ENCODE assay signal across 32 cellular contexts in genomic region chr4:94764069-94764468, GRCh38. TPM values are rescaled to one million over a fixed set of nuclear protein-coding genes. Genes with fewer than 3 reads are reported as not detected.
"Had no signal": no experiment of that assay in that cellular context is flagged by ENCODE, and none has a peak within 500 bp of the region (broad histone marks: within the 10 kb centered on the region; RNA-seq: fewer than 3 reads in every experiment).

No MANE protein-coding gene starts in this region.

- DNase-seq: activated CD4-positive, alpha-beta T cell treated with anti-CD3 and anti-CD28 coated beads for 1 hour; activated CD4-positive, alpha-beta T cell treated with anti-CD3 and anti-CD28 coated beads for 48 hours; activated CD4-positive, alpha-beta T cell treated with anti-CD3 and anti-CD28 coated beads, Interleukin-2, amount 50 U/mL, for 1 hour; activated CD4-positive, alpha-beta T cell treated with anti-CD3 and anti-CD28 coated beads, Interleukin-2, amount 50 U/mL, for 48 hours; activated CD8-positive, alpha-beta memory T cell treated with anti-CD3 and anti-CD28 coated beads for 24 hours; activated CD8-positive, alpha-beta T cell treated with anti-CD3 and anti-CD28 coated beads for 36 hours; activated effector memory CD4-positive, alpha-beta T cell treated with Interleukin-2 at 50 U/mL for 16 hours; activated gamma-delta T cell treated with Interleukin-2 at 50 U/mL for 16 hours; activated naive CD4-positive, alpha-beta T cell treated with anti-CD3 and anti-CD28 coated beads, Interleukin-2, amount 50 U/mL, for 16 hours; activated naive CD4-positive, alpha-beta T cell treated with Interleukin-2 at 50 U/mL for 16 hours; activated naive CD8-positive, alpha-beta T cell treated with anti-CD3 and anti-CD28 coated beads for 36 hours; activated naive CD8-positive, alpha-beta T cell treated with anti-CD3 and anti-CD28 coated beads, Interleukin-2, amount 50 U/mL, for 24 hours; activated T-cell treated with anti-CD3 and anti-CD28 coated beads, Interleukin-2, amount 50 U/mL, for 4 hours; adrenal gland; amygdala; aorta; body of pancreas; caudate nucleus; cortex of kidney; dermis blood vessel endothelial cell; effector CD4-positive, alpha-beta T cell; effector memory CD8-positive, alpha-beta T cell; erythroblast; esophagus squamous epithelium; foreskin melanocyte; heart right ventricle; T-helper 2 cell had no signal

- H3K27ac Mint-ChIP-seq: activated CD8-positive, alpha-beta T cell treated with anti-CD3 and anti-CD28 coated beads for 36 hours; activated naive CD8-positive, alpha-beta T cell treated with anti-CD3 and anti-CD28 coated beads for 36 hours; activated naive CD8-positive, alpha-beta T cell treated with anti-CD3 and anti-CD28 coated beads, Interleukin-2, amount 50 U/mL, for 24 hours; activated T-helper 17 cell treated with anti-CD3 and anti-CD28 coated beads, Interleukin-2, amount 50 U/mL, for 72 hours; effector memory CD8-positive, alpha-beta T cell; WTC11 had no signal

- H3K27ac ChIP-seq: adrenal gland, body of pancreas, esophagus squamous epithelium, heart right ventricle had no signal

- H3K36me3 ChIP-seq: adrenal gland, esophagus squamous epithelium, gastroesophageal sphincter, heart right ventricle had no signal

- H3K36me3 Mint-ChIP-seq: activated naive CD8-positive, alpha-beta T cell treated with anti-CD3 and anti-CD28 coated beads for 36 hours; WTC11 had no signal

- H3K4me1 Mint-ChIP-seq: activated naive CD8-positive, alpha-beta T cell treated with anti-CD3 and anti-CD28 coated beads for 36 hours; activated naive CD8-positive, alpha-beta T cell treated with anti-CD3 and anti-CD28 coated beads, Interleukin-2, amount 50 U/mL, for 24 hours; activated T-helper 17 cell treated with anti-CD3 and anti-CD28 coated beads, Interleukin-2, amount 50 U/mL, for 72 hours had no signal

- ATAC-seq: activated CD8-positive, alpha-beta T cell treated with anti-CD3 and anti-CD28 coated beads for 36 hours; activated naive CD8-positive, alpha-beta T cell treated with anti-CD3 and anti-CD28 coated beads, Interleukin-2, amount 50 U/mL, for 24 hours; activated T-cell treated with anti-CD3 and anti-CD28 coated beads, Interleukin-2, amount 50 U/mL, for 4 hours; activated T-helper 17 cell treated with anti-CD3 and anti-CD28 coated beads, Interleukin-2, amount 50 U/mL, for 72 hours; body of pancreas; effector memory CD8-positive, alpha-beta T cell; gastroesophageal sphincter; heart right ventricle; WTC11 had no signal

- H3K4me1 ChIP-seq: adrenal gland had no signal

- H3K27me3 ChIP-seq: adrenal gland, body of pancreas, gastroesophageal sphincter had no signal

- H3K9me3 Mint-ChIP-seq: activated CD8-positive, alpha-beta T cell treated with anti-CD3 and anti-CD28 coated beads for 36 hours; activated naive CD8-positive, alpha-beta T cell treated with anti-CD3 and anti-CD28 coated beads for 36 hours; activated naive CD8-positive, alpha-beta T cell treated with anti-CD3 and anti-CD28 coated beads, Interleukin-2, amount 50 U/mL, for 24 hours; activated T-cell treated with anti-CD3 and anti-CD28 coated beads, Interleukin-2, amount 50 U/mL, for 4 hours; activated T-helper 17 cell treated with anti-CD3 and anti-CD28 coated beads, Interleukin-2, amount 50 U/mL, for 72 hours; WTC11 had no signal

- H3K4me3 ChIP-seq: adrenal gland, body of pancreas, esophagus squamous epithelium, gastroesophageal sphincter, heart right ventricle had no signal

- FAIRE-seq: colon had no signal

- H3K9me3 ChIP-seq: adrenal gland, body of pancreas, esophagus squamous epithelium, gastroesophageal sphincter, heart right ventricle had no signal

- H3K4me3 Mint-ChIP-seq: activated CD8-positive, alpha-beta T cell treated with anti-CD3 and anti-CD28 coated beads for 36 hours; activated naive CD8-positive, alpha-beta T cell treated with anti-CD3 and anti-CD28 coated beads for 36 hours; activated naive CD8-positive, alpha-beta T cell treated with anti-CD3 and anti-CD28 coated beads, Interleukin-2, amount 50 U/mL, for 24 hours; activated T-cell treated with anti-CD3 and anti-CD28 coated beads, Interleukin-2, amount 50 U/mL, for 4 hours; activated T-helper 17 cell treated with anti-CD3 and anti-CD28 coated beads, Interleukin-2, amount 50 U/mL, for 72 hours; effector memory CD8-positive, alpha-beta T cell; WTC11 had no signal

RNA-seq across cellular contexts. Expression of gene BMPR1B, which starts 6.3 kb away (rescaled TPM):
- total RNA-seq: activated CD8-positive, alpha-beta T cell treated with anti-CD3 and anti-CD28 coated beads for 36 hours; activated naive CD8-positive, alpha-beta T cell treated with anti-CD3 and anti-CD28 coated beads for 36 hours; activated T-cell treated with anti-CD3 and anti-CD28 coated beads, Interleukin-2, amount 50 U/mL, for 4 hours; activated T-helper 17 cell treated with anti-CD3 and anti-CD28 coated beads, Interleukin-2, amount 50 U/mL, for 72 hours; T-helper 1 cell treated with Interleukin-12 subunit alpha and Interleukin-12 subunit beta and Interleukin-4 antibody, amounts not matched to agents 30 ng/mL and 1 ng/mL, for 36 hours had no signal
